In the genomic region with DNA sequence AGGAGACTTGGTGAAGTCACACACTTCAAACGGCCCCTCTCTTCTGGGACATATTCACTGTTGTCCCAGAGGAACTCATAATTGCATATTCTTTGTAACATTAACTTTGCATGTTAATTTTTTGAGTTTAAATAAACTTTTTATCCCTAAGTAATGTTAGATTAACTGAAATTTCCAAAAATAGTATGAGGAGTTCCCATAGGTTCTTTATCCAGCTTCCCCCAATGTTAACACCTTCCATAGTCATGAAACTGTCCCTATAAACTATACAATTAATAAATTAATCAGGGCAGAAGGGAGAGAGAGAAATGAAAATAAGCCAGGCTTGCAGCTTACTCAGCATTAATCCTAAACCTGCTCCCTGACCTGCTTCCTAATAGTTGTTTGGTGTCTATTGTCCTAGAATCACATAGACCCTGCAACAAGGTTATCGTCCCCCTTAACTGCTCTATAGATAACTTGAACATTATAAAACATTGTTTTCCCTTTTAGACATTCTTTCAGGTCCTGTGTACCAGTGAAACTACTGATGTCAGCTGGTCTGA, we compare ENCODE assay signal across 30 cellular contexts.
"Had no signal": no experiment of that assay in that cellular context is flagged by ENCODE, and none has a peak within 500 bp of the region (broad histone marks: within the 10 kb centered on the region; RNA-seq: fewer than 3 reads in every experiment).

No MANE protein-coding gene starts in this region.

- H3K4me1 ChIP-seq: parathyroid adenoma, psoas muscle, spleen, thyroid gland, upper lobe of left lung, vagina had no signal

- DNase-seq: naive thymus-derived CD8-positive, alpha-beta T cell; occipital lobe; ovary; posterior cingulate gyrus; psoas muscle; right cardiac atrium; spleen; stimulated activated CD4-positive, alpha-beta T cell treated with anti-CD3 and anti-CD28 coated beads, Interleukin-12 subunit alpha, Interleukin-12 subunit beta, amount 100 ng/mL, for 4 hours; stimulated activated CD4-positive, alpha-beta T cell treated with anti-CD3 and anti-CD28 coated beads, Interleukin-1b, Interleukin-23, amount 100 ng/mL, for 48 hours; stimulated activated CD4-positive, alpha-beta T cell treated with anti-CD3 and anti-CD28 coated beads, Interleukin-4, amount 100 ng/mL, for 1 hour; stimulated activated CD4-positive, alpha-beta T cell treated with anti-CD3 and anti-CD28 coated beads, Interleukin-4, amount 100 ng/mL, for 4 hours; stimulated activated CD8-positive, alpha-beta memory T cell treated with anti-CD3 and anti-CD28 coated beads, Interleukin-4, amount 100 ng/mL, for 48 hours; stimulated activated naive CD4-positive, alpha-beta T cell; stimulated activated naive CD8-positive, alpha-beta T cell treated with anti-CD3 and anti-CD28 coated beads, Interleukin-15, amount 100 ng/mL, for 72 hours; stimulated activated naive CD8-positive, alpha-beta T cell treated with anti-CD3 and anti-CD28 coated beads, Interleukin-15, Interleukin-2, amounts not matched to agents 100 U/mL and 50 U/mL, for 24 hours; thyroid gland; trophoblast cell; upper lobe of left lung had no signal

- H3K4me3 Mint-ChIP-seq: naive thymus-derived CD8-positive, alpha-beta T cell; natural killer cell treated with Interleukin-12 subunit alpha and Interleukin-12 subunit beta and Interleukin-15 and Interleukin-18, amount 100 ng/mL, for 72 hours; neural progenitor cell; stimulated activated memory B cell treated with anti-CD40 and anti-IgM and Interleukin-4, amounts not matched to agents 10 μg/mL and 1 μg/mL and 100 μg/mL, for 72 hours; stimulated activated naive CD8-positive, alpha-beta T cell treated with anti-CD3 and anti-CD28 coated beads, Interleukin-15, amount 100 ng/mL, for 72 hours had no signal

- H3K4me2 ChIP-seq: neural progenitor cell, smooth muscle cell had no signal

- H3K27ac ChIP-seq: neural progenitor cell, ovary, parathyroid adenoma, psoas muscle, skin epidermis, spleen, thoracic aorta, thyroid gland, tibial nerve, upper lobe of left lung, vagina had no signal

- H3K9me3 ChIP-seq: ovary, thoracic aorta, thyroid gland, upper lobe of left lung, vagina had no signal

- H3K36me3 ChIP-seq: neural progenitor cell, ovary, spleen, thoracic aorta, thyroid gland, tibial nerve, upper lobe of left lung, vagina had no signal

- H3K79me2 ChIP-seq: parathyroid adenoma had no signal

- H3K4me3 ChIP-seq: neural progenitor cell, ovary, psoas muscle, skin epidermis, smooth muscle cell, spleen, thoracic aorta, thyroid gland, tibial nerve, upper lobe of left lung, vagina had no signal

- H3K9ac ChIP-seq: neural progenitor cell, parathyroid adenoma had no signal

- ATAC-seq: naive thymus-derived CD8-positive, alpha-beta T cell; natural killer cell treated with Interleukin-12 subunit alpha and Interleukin-12 subunit beta and Interleukin-15 and Interleukin-18, amount 100 ng/mL, for 72 hours; psoas muscle; right cardiac atrium; sciatic nerve; stimulated activated memory B cell treated with anti-CD40 and anti-IgM and Interleukin-4, amounts not matched to agents 10 μg/mL and 1 μg/mL and 100 μg/mL, for 72 hours; stimulated activated naive CD8-positive, alpha-beta T cell treated with anti-CD3 and anti-CD28 coated beads, Interleukin-15, amount 100 ng/mL, for 72 hours; stimulated activated naive CD8-positive, alpha-beta T cell treated with anti-CD3 and anti-CD28 coated beads, Interleukin-15, Interleukin-2, amounts not matched to agents 100 U/mL and 50 U/mL, for 24 hours had no signal

- H3K27me3 ChIP-seq: neural progenitor cell, ovary, spleen, thyroid gland, tibial nerve, upper lobe of left lung, vagina had no signal

- H3K27me3 Mint-ChIP-seq: progenitor cell of endocrine pancreas; stimulated activated memory B cell treated with anti-CD40 and anti-IgM and Interleukin-4, amounts not matched to agents 10 μg/mL and 1 μg/mL and 100 μg/mL, for 72 hours; stimulated activated naive CD8-positive, alpha-beta T cell treated with anti-CD3 and anti-CD28 coated beads, Interleukin-15, amount 100 ng/mL, for 72 hours had no signal

- H3K27ac Mint-ChIP-seq: naive thymus-derived CD8-positive, alpha-beta T cell; natural killer cell treated with Interleukin-12 subunit alpha and Interleukin-12 subunit beta and Interleukin-15 and Interleukin-18, amount 100 ng/mL, for 72 hours; neural progenitor cell; progenitor cell of endocrine pancreas; stimulated activated memory B cell treated with anti-CD40 and anti-IgM and Interleukin-4, amounts not matched to agents 10 μg/mL and 1 μg/mL and 100 μg/mL, for 72 hours; stimulated activated naive CD8-positive, alpha-beta T cell treated with anti-CD3 and anti-CD28 coated beads, Interleukin-15, amount 100 ng/mL, for 72 hours had no signal

- H3K36me3 Mint-ChIP-seq: naive thymus-derived CD8-positive, alpha-beta T cell; natural killer cell treated with Interleukin-12 subunit alpha and Interleukin-12 subunit beta and Interleukin-15 and Interleukin-18, amount 100 ng/mL, for 72 hours; neural progenitor cell; stimulated activated memory B cell treated with anti-CD40 and anti-IgM and Interleukin-4, amounts not matched to agents 10 μg/mL and 1 μg/mL and 100 μg/mL, for 72 hours had no signal

- H3K4me1 Mint-ChIP-seq: naive thymus-derived CD8-positive, alpha-beta T cell; stimulated activated memory B cell treated with anti-CD40 and anti-IgM and Interleukin-4, amounts not matched to agents 10 μg/mL and 1 μg/mL and 100 μg/mL, for 72 hours; stimulated activated naive CD8-positive, alpha-beta T cell treated with anti-CD3 and anti-CD28 coated beads, Interleukin-15, amount 100 ng/mL, for 72 hours had no signal

- FAIRE-seq: urothelium cell line had no signal

- H2AFZ ChIP-seq: neural progenitor cell, parathyroid adenoma had no signal
